In the genomic region with DNA sequence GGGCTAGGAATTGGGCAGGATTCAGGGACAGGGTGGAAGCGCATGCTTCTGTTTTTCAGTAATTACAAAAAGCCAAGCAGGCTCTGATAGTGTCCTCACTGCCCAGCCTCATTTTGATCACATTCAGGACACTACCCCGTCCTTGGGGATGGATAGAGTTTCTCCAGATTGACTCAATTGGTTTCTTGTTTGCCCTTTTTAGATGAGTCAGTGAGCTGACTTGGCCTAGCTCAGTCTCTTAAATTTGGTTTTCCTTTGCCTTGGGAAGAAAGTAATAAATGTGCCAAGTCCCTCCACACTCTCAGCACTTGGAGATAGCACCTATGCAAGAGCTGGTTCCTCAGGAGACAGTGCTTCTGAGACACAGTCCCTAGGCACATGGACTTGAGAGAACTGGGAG, we compare ENCODE assay signal across 19 cellular contexts. TPM values are rescaled to one million over a fixed set of nuclear protein-coding genes. Genes with fewer than 3 reads are reported as not detected.
A peak's percentile ranks its signal among the peaks of the same experiment; 100 is the strongest.
DNase-seq lines count a peak whose midpoint lies in the region; ATAC-seq and TF ChIP-seq lines count a peak whose summit lies in the region.
"Had no signal": no experiment of that assay in that cellular context is flagged by ENCODE, and none has a peak within 500 bp of the region (broad histone marks: within the 10 kb centered on the region; RNA-seq: fewer than 3 reads in every experiment).

No MANE protein-coding gene starts in this region.

- H2AFZ ChIP-seq in PC-3 (ENCODE audit: low read length) = 0 out of 2 replicates have a peak overlapping the region, but pooled peaks have one; percentile 11
- no peak overlapping the region for H2AFZ ChIP-seq in fibroblast of lung (ENCODE audit: low read length)
- H2AFZ ChIP-seq: GM23338, PC-9 had no signal

- intact Hi-C loops in PC-3 (cut with micrococcal nuclease) = no loop called here

- H3K4me3 ChIP-seq in PC-3 (ENCODE audit: low read length) = no peak overlapping the region
- no peak overlapping the region for H3K4me3 ChIP-seq in fibroblast of lung (replicated peaks in 1 of 4; ENCODE audit: control extremely low read depth in 1 of 4, insufficient read depth in 1 of 4, low read depth in 3 of 4, low read length in 4 of 4)
- H3K4me3 ChIP-seq in mesendoderm (ENCODE audit: low read length) = no peak overlapping the region
- H3K4me3 ChIP-seq: GM23338, PC-9 had no signal

- no TSS peak for BruUV-seq in PC-3 (replicated peaks; lab: Mats Ljungman, UMichigan)

- H4K20me1 ChIP-seq in PC-3 (ENCODE audit: low read length) (no peaks in the 10 kb centered on the region), fibroblast of lung (ENCODE audit: control insufficient read depth, extremely low read depth, insufficient read depth, low read length) (no peaks in the 10 kb centered on the region)

- H3K79me1 ChIP-seq in mesendoderm (ENCODE audit: low read length) = no peaks in the 10 kb centered on the region

- H3K4me2 ChIP-seq in PC-3 (ENCODE audit: low read length) (peak overlapping the region; percentile 16), fibroblast of lung (ENCODE audit: extremely low read depth, insufficient read depth, low read length) (peak overlapping the region; percentile 29), mesendoderm (ENCODE audit: low read length) (no peak overlapping the region)
- H3K4me2 ChIP-seq: GM23338, PC-9 had no signal

- H3K4me1 ChIP-seq in PC-3 (ENCODE audit: insufficient read depth, low read length) = peaks cover 58% of the 10 kb centered on the region
- peaks cover 79% of the 10 kb centered on the region for H3K4me1 ChIP-seq in fibroblast of lung (ENCODE audit: control insufficient read depth, extremely low read depth, insufficient read depth, low read length)
- peaks cover 29% of the 10 kb centered on the region for H3K4me1 ChIP-seq in mesendoderm (ENCODE audit: control insufficient read depth, low read depth, low read length)

- no peaks in the 10 kb centered on the region for H3K36me3 ChIP-seq in PC-3 (ENCODE audit: low read depth, low read length)
- H3K36me3 ChIP-seq in fibroblast of lung (ENCODE audit: control insufficient read depth, insufficient read depth, low read length) = peaks cover 4% of the 10 kb centered on the region
- H3K36me3 ChIP-seq in mesendoderm (ENCODE audit: control insufficient read depth, insufficient read depth, low read length) = no peaks in the 10 kb centered on the region

- H3K79me2 ChIP-seq in PC-3 (ENCODE audit: low read length) (no peaks in the 10 kb centered on the region), fibroblast of lung (ENCODE audit: control insufficient read depth, insufficient read depth, low read length) (peaks cover 18% of the 10 kb centered on the region), mesendoderm (ENCODE audit: control insufficient read depth, insufficient read depth, low read length) (no peaks in the 10 kb centered on the region)

- H3K56ac ChIP-seq in mesendoderm (ENCODE audit: low read length) = no peak overlapping the region

- peak; percentile 82 for ATAC-seq in PC-3
- ATAC-seq in GM18909 (IDR thresholded peaks at IDR 0.05; ENCODE audit: poor library complexity, unreplicated experiment) = no peak
- ATAC-seq: GM23338; HepG2; naive thymus-derived CD4-positive, alpha-beta T cell had no signal

- H3K9ac ChIP-seq in PC-3 (ENCODE audit: low read length) = 0 out of 2 replicates have a peak overlapping the region, but pooled peaks have one; percentile 25
- no peak overlapping the region for H3K9ac ChIP-seq in fibroblast of lung (ENCODE audit: insufficient read depth, low read length)
- H3K9ac ChIP-seq in mesendoderm (ENCODE audit: low read length) = no peak overlapping the region

- peaks cover 3% of the 10 kb centered on the region for H3F3A ChIP-seq in PC-3 (ENCODE audit: low read length, unreplicated experiment)

- H3K9me3 ChIP-seq in PC-3 (ENCODE audit: low read length) = no peaks in the 10 kb centered on the region
- H3K9me3 ChIP-seq in fibroblast of lung (ENCODE audit: control insufficient read depth, insufficient read depth, low read depth, low read length) = no peaks in the 10 kb centered on the region

- no peak overlapping the region for H2BK5ac ChIP-seq in mesendoderm (ENCODE audit: low read length)

- no peak overlapping the region for H3K18ac ChIP-seq in mesendoderm (ENCODE audit: low read length)

- H3K4ac ChIP-seq in mesendoderm (ENCODE audit: low read depth, low read length) = no peak overlapping the region

- DNase-seq in activated CD8-positive, alpha-beta memory T cell treated with anti-CD3 and anti-CD28 coated beads, Interleukin-2, amount 50 U/mL, for 48 hours = peak; percentile 10
- no peak for DNase-seq in activated CD8-positive, alpha-beta memory T cell treated with anti-CD3 and anti-CD28 coated beads, Interleukin-2, amount 50 U/mL, for 4 hours
- DNase-seq in PC-3 (peak; percentile 71), fibroblast of lung (ENCODE audit: low read depth in 2 of 2) (peak; percentile 61 to 72), globus pallidus (ENCODE audit: low spot score) (no peak), mesendoderm (no peak)
- DNase-seq: 8988T; activated CD4-positive, alpha-beta T cell treated with anti-CD3 and anti-CD28 coated beads for 48 hours; DMS 273 treated with DMSO at 0.1 percent for 48 hours; glutamatergic neuron; MM.1S; naive thymus-derived CD4-positive, alpha-beta T cell; NCI-H2227 treated with DMSO at 0.1 percent for 48 hours; PC-9; stimulated activated CD4-positive, alpha-beta T cell treated with anti-CD3 and anti-CD28 coated beads, Interleukin-12 subunit alpha, Interleukin-12 subunit beta, amount 100 ng/mL, for 4 hours had no signal

- no peak overlapping the region for H2BK120ac ChIP-seq in mesendoderm (ENCODE audit: low read depth, low read length)

- no peak overlapping the region for H2BK15ac ChIP-seq in mesendoderm (replicated peaks; ENCODE audit: low read depth)

- no peak overlapping the region for H2AK5ac ChIP-seq in mesendoderm (ENCODE audit: low read length)

- H3K27me3 ChIP-seq in PC-3 (ENCODE audit: low read length) (no peaks in the 10 kb centered on the region), fibroblast of lung (ENCODE audit: control insufficient read depth, insufficient read depth, low read length) (no peaks in the 10 kb centered on the region), mesendoderm (ENCODE audit: insufficient read depth, low read length, poor library complexity) (no peaks in the 10 kb centered on the region)

- CTCF ChIA-PET in PC-3 (lab: Charles Lee) = interaction anchor here (1.0 to 1.6 kb wide), 2 partner anchors 16 to 61 kb away, joined by 4 to 5 read pairs; no protein-coding TSS in a partner anchor

- H4K5ac ChIP-seq in mesendoderm (ENCODE audit: low read length) = no peak overlapping the region

- H3K23ac ChIP-seq in mesendoderm (ENCODE audit: low read length) = no peak overlapping the region

- POLR2A ChIA-PET in PC-3 (lab: Charles Lee; ENCODE audit: unreplicated experiment) = no interaction called here

- WGBS in mesendoderm (ENCODE audit: extremely low coverage, insufficient coverage, low lambda C conversion rate) = no CpG with 5 or more reads among the region's 2 CpGs

- TF ChIP-seq CTCF in PC-3 (conservative IDR thresholded peaks at IDR 0.05; ENCODE audit: low read depth, low read length) = no peak
- TF ChIP-seq CTCF in fibroblast of lung (conservative IDR thresholded peaks at IDR 0.05 in 1 of 2, IDR thresholded peaks at IDR 0.05 in 1 of 2; ENCODE audit: low read depth in 1 of 2, low read length in 2 of 2) = no peak

- H3K9me2 ChIP-seq in PC-3 (replicated peaks; ENCODE audit: low read length) = no peaks in the 10 kb centered on the region

- no peak overlapping the region for H4K8ac ChIP-seq in mesendoderm (ENCODE audit: low read depth, low read length)

- peak overlapping the region; percentile 63 for H3K27ac ChIP-seq in PC-3 (ENCODE audit: low read length)
- peak overlapping the region; percentile 59 for H3K27ac ChIP-seq in fibroblast of lung (ENCODE audit: insufficient read depth, low read length)
- H3K27ac ChIP-seq in temporal lobe (ENCODE audit: low read depth, low read length) = peak overlapping the region; percentile 68
- H3K27ac ChIP-seq in mesendoderm (ENCODE audit: low read depth, low read length) = no peak overlapping the region
- H3K27ac ChIP-seq: PC-9 had no signal

RNA-seq across cellular contexts. Expression of a gene that starts 25.5 kb away (rescaled TPM):
- total RNA-seq in PC-3 (2014; rRNA removed) (0.07 and 0.35 TPM in 2 replicates), fibroblast of lung (387 and 1,064 TPM in 2 replicates), temporal lobe (197 TPM)
- polyA plus RNA-seq in fibroblast of lung = 1,283 and 1,566 TPM in 2 replicates
- 748 and 845 TPM in 2 replicates for polyA plus RNA-seq in fibroblast of lung (2012)
- 440 and 622 TPM in 2 replicates for polyA minus RNA-seq in fibroblast of lung (ENCODE audit: low replicate concordance)
- 17.5 TPM for polyA plus RNA-seq in mesendoderm (2013, experiment 1 of 2)
- polyA plus RNA-seq in mesendoderm (2013, experiment 2 of 2) = 17.2 TPM

Comparison
In these comparisons a context has a peak if more than half of its experiments do, and no peak if none do; other contexts are left out.
1. DNase-seq: peak in activated CD8-positive, alpha-beta memory T cell treated with anti-CD3 and anti-CD28 coated beads, Interleukin-2, amount 50 U/mL, for 48 hours (single experiment), PC-3 (single experiment) and fibroblast of lung (2 of 2); none in activated CD8-positive, alpha-beta memory T cell treated with anti-CD3 and anti-CD28 coated beads, Interleukin-2, amount 50 U/mL, for 4 hours (single experiment), globus pallidus (single experiment) and mesendoderm (single experiment).
2. RNA of a gene that starts 25.5 kb away (total RNA-seq): 387 to 1,064 TPM in fibroblast of lung and 197 TPM in temporal lobe (single experiment); 0.07 to 0.35 TPM in PC-3; every median in the first group is over 100 times any median in the second.